ENCODE assay signal across 22 cellular contexts in genomic region chr2:21466528-21466927, GRCh38.
"Had no signal": no experiment of that assay in that cellular context is flagged by ENCODE, and none has a peak within 500 bp of the region (broad histone marks: within the 10 kb centered on the region; RNA-seq: fewer than 3 reads in every experiment).

No MANE protein-coding gene starts in this region.

- H3K27ac ChIP-seq: colonic mucosa, gastrocnemius medialis, neutrophil, psoas muscle, right lobe of liver, tibial artery, upper lobe of left lung, uterus had no signal

- H3K4me3 ChIP-seq: colonic mucosa, gastrocnemius medialis, lung, psoas muscle, right lobe of liver, tibial artery, upper lobe of left lung, uterus had no signal

- H3K27me3 ChIP-seq: colonic mucosa, gastrocnemius medialis, neutrophil, right lobe of liver, tibial artery, upper lobe of left lung, uterus had no signal

- H3K4me1 Mint-ChIP-seq: naive thymus-derived CD4-positive, alpha-beta T cell; stimulated activated effector memory CD8-positive, alpha-beta T cell treated with anti-CD3 and anti-CD28 coated beads, Interleukin-12 subunit alpha, Interleukin-12 subunit beta, amount 100 ng/mL, for 72 hours had no signal

- FAIRE-seq: kidney had no signal

- H3K9me3 ChIP-seq: colonic mucosa, gastrocnemius medialis, neutrophil, psoas muscle, right lobe of liver, tibial artery, upper lobe of left lung, uterus had no signal

- H3K27ac Mint-ChIP-seq: naive thymus-derived CD4-positive, alpha-beta T cell; nephron progenitor cell; stimulated activated effector memory CD8-positive, alpha-beta T cell treated with anti-CD3 and anti-CD28 coated beads, Interleukin-12 subunit alpha, Interleukin-12 subunit beta, amount 100 ng/mL, for 72 hours had no signal

- H3K36me3 Mint-ChIP-seq: stimulated activated effector memory CD8-positive, alpha-beta T cell treated with anti-CD3 and anti-CD28 coated beads, Interleukin-12 subunit alpha, Interleukin-12 subunit beta, amount 100 ng/mL, for 72 hours had no signal

- H3K9me3 Mint-ChIP-seq: nephron progenitor cell had no signal

- H3K27me3 Mint-ChIP-seq: naive thymus-derived CD4-positive, alpha-beta T cell had no signal

- H3K4me3 Mint-ChIP-seq: naive thymus-derived CD4-positive, alpha-beta T cell; nephron progenitor cell; stimulated activated effector memory CD8-positive, alpha-beta T cell treated with anti-CD3 and anti-CD28 coated beads, Interleukin-12 subunit alpha, Interleukin-12 subunit beta, amount 100 ng/mL, for 72 hours had no signal

- ATAC-seq: esophagus mucosa; gastrocnemius medialis; left cardiac atrium; left ventricle myocardium superior; naive thymus-derived CD4-positive, alpha-beta T cell; psoas muscle; right lobe of liver; stimulated activated effector memory CD8-positive, alpha-beta T cell treated with anti-CD3 and anti-CD28 coated beads, Interleukin-12 subunit alpha, Interleukin-12 subunit beta, amount 100 ng/mL, for 72 hours; stimulated activated naive CD8-positive, alpha-beta T cell treated with anti-CD3 and anti-CD28 coated beads, Interleukin-15, Interleukin-2, amounts not matched to agents 100 U/mL and 50 U/mL, for 24 hours had no signal

- DNase-seq: colonic mucosa; effector CD4-positive, alpha-beta T cell; gastrocnemius medialis; kidney; left cardiac atrium; left ventricle myocardium superior; mesendoderm; naive thymus-derived CD4-positive, alpha-beta T cell; nephron progenitor cell; psoas muscle; retina; right lobe of liver; stimulated activated CD4-positive, alpha-beta T cell treated with anti-CD3 and anti-CD28 coated beads, Interleukin-4, amount 100 ng/mL, for 1 hour; stimulated activated CD8-positive, alpha-beta memory T cell treated with anti-CD3 and anti-CD28 coated beads, Interleukin-4, amount 100 ng/mL, for 48 hours; stimulated activated naive CD8-positive, alpha-beta T cell treated with anti-CD3 and anti-CD28 coated beads, Interleukin-15, Interleukin-2, amounts not matched to agents 100 U/mL and 50 U/mL, for 24 hours; tibial artery; upper lobe of left lung; uterus had no signal
